In the genomic region with DNA sequence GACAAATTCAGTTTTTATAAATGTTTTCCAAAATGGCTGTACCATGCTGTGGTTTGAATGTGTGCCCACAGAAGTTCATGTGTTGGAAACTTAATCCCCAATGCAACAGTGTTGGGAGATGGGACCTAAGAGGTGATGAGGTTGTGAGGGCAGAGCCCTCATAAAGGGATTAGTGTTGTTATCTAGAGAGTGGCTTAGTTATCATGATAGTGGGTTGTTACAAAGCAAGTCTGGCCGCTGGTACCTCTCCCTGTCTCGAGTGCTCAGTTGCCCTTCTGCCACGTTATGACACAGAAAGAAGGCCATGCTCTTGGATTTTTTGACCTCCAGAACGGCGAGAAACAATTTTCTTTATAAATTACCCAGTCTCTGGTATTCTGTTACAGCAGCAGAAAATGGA, we compare ENCODE assay signal across 29 cellular contexts.
"Had no signal": no experiment of that assay in that cellular context is flagged by ENCODE, and none has a peak within 500 bp of the region (broad histone marks: within the 10 kb centered on the region; RNA-seq: fewer than 3 reads in every experiment).

No MANE protein-coding gene starts in this region.

- H3K27me3 ChIP-seq: adrenal gland, body of pancreas, breast epithelium, SJCRH30 had no signal

- H3K27ac ChIP-seq: adrenal gland, body of pancreas, breast epithelium, SJCRH30, SK-N-MC, WERI-Rb-1 had no signal

- H3K9me3 ChIP-seq: adrenal gland, body of pancreas, breast epithelium, SJCRH30 had no signal

- H3K36me3 ChIP-seq: adrenal gland, breast epithelium, SJCRH30, WERI-Rb-1 had no signal

- DNase-seq: activated CD4-positive, alpha-beta T cell treated with anti-CD3 and anti-CD28 coated beads, Interleukin-2, amount 10 ng/mL, durations not matched to agents 24 days and 14 days; activated CD4-positive, alpha-beta T cell treated with anti-CD3 and anti-CD28 coated beads, Interleukin-2, amount 50 U/mL, for 4 hours; activated CD8-positive, alpha-beta T cell treated with anti-CD3 and anti-CD28 coated beads for 36 hours; activated gamma-delta T cell treated with Interleukin-2 at 50 U/mL for 16 hours; activated naive CD4-positive, alpha-beta T cell treated with anti-CD3 and anti-CD28 coated beads for 36 hours; activated T-cell treated with anti-CD3 and anti-CD28 coated beads, Interleukin-2, amount 50 U/mL, for 24 hours; adrenal gland; body of pancreas; NCI-H1092 treated with DMSO at 0.1 percent for 48 hours; NCI-H1417; NCI-H146; NCI-H187; NCI-H2029 treated with DMSO at 0.1 percent for 48 hours; NCI-H2107; NCI-H2171 treated with DMSO at 0.1 percent for 48 hours; NCI-H2227 treated with DMSO at 0.1 percent for 48 hours; NCI-H446; NCI-H510A treated with DMSO at 0.1 percent for 48 hours; NCI-H526 treated with DMSO at 0.1 percent for 48 hours; NCI-H774; OCI-M1; SHP77; SJCRH30; T1000; WERI-Rb-1 had no signal

- H3K4me3 ChIP-seq: adrenal gland, body of pancreas, breast epithelium, K562, SJCRH30, SK-N-MC had no signal

- ATAC-seq: activated CD8-positive, alpha-beta T cell treated with anti-CD3 and anti-CD28 coated beads for 36 hours; activated naive CD4-positive, alpha-beta T cell treated with anti-CD3 and anti-CD28 coated beads, Interleukin-2, amount 50 U/mL, for 72 hours; body of pancreas; K562 had no signal

- H3K4me1 ChIP-seq: adrenal gland, body of pancreas, breast epithelium had no signal
